ENCODE assay signal across 11 cellular contexts in the genomic region with DNA sequence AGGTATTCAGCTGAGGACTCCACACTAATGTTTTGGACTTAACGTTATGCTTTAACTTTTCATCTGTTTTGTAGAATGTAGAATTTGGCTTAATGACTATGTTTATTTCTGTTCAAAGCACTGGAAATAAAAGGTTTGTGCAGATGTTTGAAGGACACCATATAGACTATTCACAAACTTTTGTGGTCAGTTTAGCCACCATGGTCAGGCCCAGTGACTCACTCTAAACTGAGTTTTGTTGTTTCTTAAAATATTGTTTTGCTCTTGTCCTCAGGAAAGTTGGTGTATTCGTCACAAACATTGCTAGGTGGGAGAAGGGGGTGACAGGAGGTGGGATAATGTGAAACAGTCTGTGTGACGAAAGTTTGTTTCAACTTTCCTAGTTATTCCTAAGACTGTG. TPM values are rescaled to one million over a fixed set of nuclear protein-coding genes. Genes with fewer than 3 reads are reported as not detected.
"Had no signal": no experiment of that assay in that cellular context is flagged by ENCODE, and none has a peak within 500 bp of the region (broad histone marks: within the 10 kb centered on the region; RNA-seq: fewer than 3 reads in every experiment).

No MANE protein-coding gene starts in this region.

- ATAC-seq: activated T-helper 17 cell treated with anti-CD3 and anti-CD28 coated beads, Interleukin-2, amount 50 U/mL, for 72 hours; T-helper 17 cell had no signal

- H3K4me1 ChIP-seq: uterus had no signal

- H3K27me3 ChIP-seq: heart right ventricle, uterus had no signal

- H3K4me3 ChIP-seq: heart right ventricle, uterus had no signal

- DNase-seq: activated CD4-positive, alpha-beta T cell treated with anti-CD3 and anti-CD28 coated beads, Interleukin-2, amount 10 ng/mL, durations not matched to agents 7 days and 5 days; activated CD4-positive, CD25-positive, alpha-beta regulatory T cell; activated naive CD4-positive, alpha-beta T cell treated with anti-CD3 and anti-CD28 coated beads, Interleukin-2, amount 50 U/mL, for 16 hours; activated T-cell treated with anti-CD3 and anti-CD28 coated beads for 4 hours; endodermal cell; foreskin melanocyte; heart right ventricle; T-helper 17 cell; uterus had no signal

- H3K9me3 ChIP-seq: heart right ventricle, uterus had no signal

- H3K27ac ChIP-seq: uterus had no signal

- H3K36me3 ChIP-seq: heart right ventricle, uterus had no signal

RNA-seq across cellular contexts. Expression of a gene that starts 35.0 kb away (rescaled TPM):
- total RNA-seq: activated CD8-positive, alpha-beta memory T cell treated with anti-CD3 and anti-CD28 coated beads for 36 hours had no signal
